In the genomic region with DNA sequence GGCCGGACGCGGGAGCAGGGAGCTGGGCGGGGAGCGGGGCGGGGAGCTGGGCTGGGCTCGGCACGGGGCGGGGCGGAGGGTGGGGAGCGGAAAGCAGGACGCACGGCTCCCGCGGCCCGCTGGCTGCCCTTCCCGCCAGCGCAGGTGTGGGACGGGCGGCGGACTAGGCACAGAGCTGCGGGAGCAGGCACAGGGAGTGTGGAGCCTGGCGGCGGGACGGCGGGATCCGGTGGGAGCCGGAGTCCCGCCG, we compare ENCODE assay signal across 1 cellular context.
TF ChIP-seq lines count a peak whose summit lies in the region.

A gene (plus strand): TSS at position 125 of the 250 bp plus-strand sequence. CDS start 163 bp downstream, outside the sequence.

TF ChIP-seq in H1, 55 proteins besides CTCF, POLR2A, EP300 and RAD21 (continued from another document):
- TF ChIP-seq, protein P1, sequence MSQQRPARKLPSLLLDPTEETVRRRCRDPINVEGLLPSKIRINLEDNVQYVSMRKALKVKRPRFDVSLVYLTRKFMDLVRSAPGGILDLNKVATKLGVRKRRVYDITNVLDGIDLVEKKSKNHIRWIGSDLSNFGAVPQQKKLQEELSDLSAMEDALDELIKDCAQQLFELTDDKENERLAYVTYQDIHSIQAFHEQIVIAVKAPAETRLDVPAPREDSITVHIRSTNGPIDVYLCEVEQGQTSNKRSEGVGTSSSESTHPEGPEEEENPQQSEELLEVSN (IDR thresholded peaks at IDR 0.05): no peak
- no peak for TF ChIP-seq SRF (IDR thresholded peaks at IDR 0.05; ENCODE audit: low read depth, low read length)
- TF ChIP-seq TCF12 (IDR thresholded peaks at IDR 0.05; ENCODE audit: low read depth, low read length): no peak
- TF ChIP-seq JUND (IDR thresholded peaks at IDR 0.05; ENCODE audit: low read length): no peak
- no peak for TF ChIP-seq SP4 (IDR thresholded peaks at IDR 0.05; ENCODE audit: low read length)
- no peak for TF ChIP-seq CTBP2 (IDR thresholded peaks at IDR 0.05; ENCODE audit: borderline replicate concordance, insufficient read depth, insufficient read length, low read length)
- peak; percentile 66; the same call in 1 of the 2 replicates for TF ChIP-seq PHF8 (conservative IDR thresholded peaks at IDR 0.05; ENCODE audit: low read depth, low read length)
- TF ChIP-seq CHD2 (IDR thresholded peaks at IDR 0.05; ENCODE audit: low read length): no peak
- no peak for TF ChIP-seq BCL11A (IDR thresholded peaks at IDR 0.05; ENCODE audit: low read depth in 2 of 2, low read length in 2 of 2)
- TF ChIP-seq, protein P2, sequence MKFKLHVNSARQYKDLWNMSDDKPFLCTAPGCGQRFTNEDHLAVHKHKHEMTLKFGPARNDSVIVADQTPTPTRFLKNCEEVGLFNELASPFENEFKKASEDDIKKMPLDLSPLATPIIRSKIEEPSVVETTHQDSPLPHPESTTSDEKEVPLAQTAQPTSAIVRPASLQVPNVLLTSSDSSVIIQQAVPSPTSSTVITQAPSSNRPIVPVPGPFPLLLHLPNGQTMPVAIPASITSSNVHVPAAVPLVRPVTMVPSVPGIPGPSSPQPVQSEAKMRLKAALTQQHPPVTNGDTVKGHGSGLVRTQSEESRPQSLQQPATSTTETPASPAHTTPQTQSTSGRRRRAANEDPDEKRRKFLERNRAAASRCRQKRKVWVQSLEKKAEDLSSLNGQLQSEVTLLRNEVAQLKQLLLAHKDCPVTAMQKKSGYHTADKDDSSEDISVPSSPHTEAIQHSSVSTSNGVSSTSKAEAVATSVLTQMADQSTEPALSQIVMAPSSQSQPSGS (IDR thresholded peaks at IDR 0.05; ENCODE audit: low read length): no peak
- 0 out of 2 replicates have a peak, but pooled peaks have one; percentile 32 for TF ChIP-seq TBP (IDR thresholded peaks at IDR 0.05; ENCODE audit: low read depth, low read length)
- TF ChIP-seq POLR2AphosphoS5 (IDR thresholded peaks at IDR 0.05; ENCODE audit: low read depth, low read length): peak; percentile 91
- TF ChIP-seq SIN3A (conservative IDR thresholded peaks at IDR 0.05 in 1 of 2, IDR thresholded peaks at IDR 0.05 in 1 of 2; ENCODE audit: low read depth in 1 of 2, low read length in 2 of 2): 0 out of 4 replicates have a peak, but pooled peaks of 1 of the 2 experiments have one; percentile 1
- TF ChIP-seq GABPA (IDR thresholded peaks at IDR 0.05; ENCODE audit: borderline replicate concordance, insufficient read depth, low read length): no peak
- no peak for TF ChIP-seq BACH1 (IDR thresholded peaks at IDR 0.05; ENCODE audit: low read length)
- TF ChIP-seq ASH2L (IDR thresholded peaks at IDR 0.05; ENCODE audit: low read length): no peak
- no peak for TF ChIP-seq RXRA (IDR thresholded peaks at IDR 0.05; ENCODE audit: insufficient read depth, low read depth, low read length)
- TF ChIP-seq BRCA1 (IDR thresholded peaks at IDR 0.05; ENCODE audit: low read depth, low read length): no peak
- TF ChIP-seq SIRT6 (IDR thresholded peaks at IDR 0.05; ENCODE audit: low read length): no peak
- TF ChIP-seq NRF1 (IDR thresholded peaks at IDR 0.05; ENCODE audit: low read depth, low read length): no peak
- TF ChIP-seq, protein P3, sequence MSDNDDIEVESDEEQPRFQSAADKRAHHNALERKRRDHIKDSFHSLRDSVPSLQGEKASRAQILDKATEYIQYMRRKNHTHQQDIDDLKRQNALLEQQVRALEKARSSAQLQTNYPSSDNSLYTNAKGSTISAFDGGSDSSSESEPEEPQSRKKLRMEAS (IDR thresholded peaks at IDR 0.05): no peak
- no peak for TF ChIP-seq GTF2F1 (IDR thresholded peaks at IDR 0.05; ENCODE audit: borderline replicate concordance, low read depth, low read length)
- TF ChIP-seq EZH2 (IDR thresholded peaks at IDR 0.05; ENCODE audit: low read depth, low read length, severe bottlenecking): no peak
- no peak for TF ChIP-seq SP2 (IDR thresholded peaks at IDR 0.05; ENCODE audit: low read length)
- no peak for TF ChIP-seq SAP30 (IDR thresholded peaks at IDR 0.05; ENCODE audit: insufficient read depth, insufficient replicate concordance, low read length)
- no peak for TF ChIP-seq FOSL1 (IDR thresholded peaks at IDR 0.05; ENCODE audit: insufficient read depth, low read depth, low read length)
- TF ChIP-seq CBX8 (IDR thresholded peaks at IDR 0.05; ENCODE audit: borderline replicate concordance, low read depth, low read length): no peak
TF ChIP-seq in H1: peak in this region for 5.
